In genomic region chr10:50102267-50102666, GRCh38 we compare ENCODE assay signal across 8 cellular contexts.
DNase-seq lines count a peak whose midpoint lies in the region; ATAC-seq and TF ChIP-seq lines count a peak whose summit lies in the region.
"Not testable (repeated sequence)": the region's sequence is repeated elsewhere in the genome, so short reads cannot be mapped to it uniquely, and the experiment has no call there.

No MANE protein-coding gene starts in this region.

- peak overlapping the region; percentile 50 for H2AFZ ChIP-seq in ACC112 (ENCODE audit: low read length, unreplicated experiment)

- in situ Hi-C loops in brain microvascular endothelial cell (cut with HindIII; ENCODE audit: low pct_ligation_motif_present, low sequenced_read_pairs): not testable (repeated sequence)

- H3K27me3 ChIP-seq in ACC112 (ENCODE audit: insufficient read depth, low read length); brain microvascular endothelial cell (replicated peaks): not testable (repeated sequence)

- not testable (repeated sequence) for TF ChIP-seq CTCF in brain microvascular endothelial cell (IDR thresholded peaks at IDR 0.05; ENCODE audit: low read depth, low read length, missing control alignments)

- H3K4me3 ChIP-seq in ACC112 (ENCODE audit: low read depth, low read length): peak overlapping the region; percentile 27; the same call in 1 of the 2 replicates
- not testable (repeated sequence) for H3K4me3 ChIP-seq in brain microvascular endothelial cell (ENCODE audit: low read depth, low read length)

- not testable (repeated sequence) for H3K4me1 ChIP-seq in ACC112 (ENCODE audit: control insufficient read depth, insufficient read depth, low read length, unreplicated experiment)

- not testable (repeated sequence) for H3K79me2 ChIP-seq in ACC112 (ENCODE audit: control insufficient read depth, insufficient read depth, low read length, unreplicated experiment)

- peak overlapping the region; percentile 85 for H3K27ac ChIP-seq in ACC112 (ENCODE audit: low read depth, low read length)
- H3K27ac ChIP-seq in brain microvascular endothelial cell: peak overlapping the region; percentile 82

- DNase-seq in brain microvascular endothelial cell: not testable (repeated sequence)

- ATAC-seq in GM18519 (IDR thresholded peaks at IDR 0.05; ENCODE audit: low FRiP score, unreplicated experiment) (peak; percentile 69), GM19328 (IDR thresholded peaks at IDR 0.05; ENCODE audit: unreplicated experiment) (peak; percentile 56), GM21515 (IDR thresholded peaks at IDR 0.05; ENCODE audit: unreplicated experiment) (peak; percentile 72), HG02759 (IDR thresholded peaks at IDR 0.05; ENCODE audit: unreplicated experiment) (peak; percentile 94), HG03066 (IDR thresholded peaks at IDR 0.05; ENCODE audit: low read depth, unreplicated experiment) (peak; percentile 63), HG03460 (IDR thresholded peaks at IDR 0.05; ENCODE audit: unreplicated experiment) (peak; percentile 86)

- H3K36me3 ChIP-seq in ACC112 (ENCODE audit: insufficient read depth, low read length); brain microvascular endothelial cell (replicated peaks): not testable (repeated sequence)
